ENCODE assay signal across 4 cellular contexts in genomic region chr2:128836559-128837100, GRCh38.
"Had no signal": no experiment of that assay in that cellular context is flagged by ENCODE, and none has a peak within 500 bp of the region (broad histone marks: within the 10 kb centered on the region; RNA-seq: fewer than 3 reads in every experiment).

No MANE protein-coding gene starts in this region.

- H3K4me3 Mint-ChIP-seq: GM23338, H9, IgD-negative memory B cell had no signal

- H3K36me3 Mint-ChIP-seq: IgD-negative memory B cell had no signal

- H3K4me3 ChIP-seq: GM23338 had no signal

- DNase-seq: H9, HCEC 1CT had no signal

- H3K9me3 Mint-ChIP-seq: H9 had no signal

- H3K27ac Mint-ChIP-seq: GM23338, H9, IgD-negative memory B cell had no signal
